ENCODE assay signal across 31 cellular contexts in the genomic region with DNA sequence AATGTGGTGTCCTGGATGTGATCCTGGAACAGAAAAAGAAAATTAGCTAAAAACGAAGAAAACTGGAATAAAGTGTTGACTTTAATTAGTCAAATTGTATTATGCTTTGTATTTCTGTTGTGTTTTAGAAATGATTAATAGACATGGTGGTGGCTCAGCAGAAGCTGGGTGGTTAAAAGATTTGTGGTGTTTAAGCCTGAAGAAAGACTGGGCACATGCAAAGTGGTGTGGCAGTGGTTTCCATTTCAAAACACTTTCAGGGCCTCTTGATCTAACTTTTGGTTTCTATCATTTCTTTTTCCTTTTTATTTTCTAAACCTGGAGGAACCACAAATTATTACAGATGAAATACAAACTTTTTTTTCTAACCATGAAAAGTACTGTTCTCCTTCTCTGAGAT. TPM values are rescaled to one million over a fixed set of nuclear protein-coding genes. Genes with fewer than 3 reads are reported as not detected.
DNase-seq lines count a peak whose midpoint lies in the region; ATAC-seq, FAIRE-seq and TF ChIP-seq lines count a peak whose summit lies in the region.
"Had no signal": no experiment of that assay in that cellular context is flagged by ENCODE, and none has a peak within 500 bp of the region (broad histone marks: within the 10 kb centered on the region; RNA-seq: fewer than 3 reads in every experiment).

No MANE protein-coding gene starts in this region.

- H3K27ac ChIP-seq in osteoblast (ENCODE audit: low read depth, low read length), result no peak overlapping the region
- H3K27ac ChIP-seq: 22Rv1, C4-2B, foreskin keratinocyte, pancreas, thyroid gland, WERI-Rb-1 had no signal

- H3K79me2 ChIP-seq in osteoblast (ENCODE audit: insufficient read depth, low read length), result no peaks in the 10 kb centered on the region

- H3K4me3 ChIP-seq in GM12865 (ENCODE audit: low read depth, low read length) (no peak overlapping the region), osteoblast (ENCODE audit: insufficient read depth, low read length) (no peak overlapping the region)
- H3K4me3 ChIP-seq: GM23338, lung, pancreas, thyroid gland had no signal

- H3K9me3 ChIP-seq in osteoblast (ENCODE audit: low read depth, low read length), result no peaks in the 10 kb centered on the region
- H3K9me3 ChIP-seq: pancreas, thyroid gland had no signal

- H3K4me1 ChIP-seq in osteoblast (ENCODE audit: insufficient read depth, low read length), result peaks cover 3% of the 10 kb centered on the region
- H3K4me1 ChIP-seq: foreskin keratinocyte, pancreas had no signal

- FAIRE-seq in D721Med (lab: Jason Lieb, UNC), result no peak
- FAIRE-seq: astrocyte, pancreas, small intestine had no signal

- TF ChIP-seq CTCF in GM12865 (IDR thresholded peaks at IDR 0.05; ENCODE audit: insufficient read depth, low read depth, low read length, missing control alignments) (no peak), osteoblast (IDR thresholded peaks at IDR 0.05; ENCODE audit: extremely low read depth, low read depth, low read length) (no peak), D721Med (IDR thresholded peaks at IDR 0.05; ENCODE audit: insufficient read depth, missing control alignments) (no peak)

- H3K27me3 ChIP-seq in osteoblast (ENCODE audit: insufficient read depth, low read length), result no peaks in the 10 kb centered on the region
- H3K27me3 ChIP-seq: foreskin keratinocyte, pancreas, thyroid gland had no signal

- no peak overlapping the region for H2AFZ ChIP-seq in osteoblast (ENCODE audit: low read length)
- H2AFZ ChIP-seq: GM23338 had no signal

- no peaks in the 10 kb centered on the region for H4K20me1 ChIP-seq in osteoblast (ENCODE audit: insufficient read depth, low read length)

- H3K36me3 ChIP-seq in osteoblast (ENCODE audit: insufficient read depth, low read length), result no peaks in the 10 kb centered on the region
- H3K36me3 ChIP-seq: pancreas, thyroid gland, WERI-Rb-1 had no signal

- H3K4me2 ChIP-seq in osteoblast (ENCODE audit: insufficient read depth, low read length), result no peak overlapping the region
- H3K4me2 ChIP-seq: GM23338 had no signal

- peak; percentile 59 for DNase-seq in GM12865 (ENCODE audit: low read depth)
- no peak for DNase-seq in osteoblast (ENCODE audit: insufficient read length, low spot score, missing footprints)
- DNase-seq in D721Med (ENCODE audit: insufficient read length, low spot score), result no peak
- DNase-seq in ureter (ENCODE audit: low spot score), result no peak
- DNase-seq in T1000 (lab: John Stamatoyannopoulos, UW), result no peak
- DNase-seq: activated CD4-positive, alpha-beta T cell treated with anti-CD3 and anti-CD28 coated beads for 48 hours; activated gamma-delta T cell treated with Interleukin-2 at 50 U/mL for 16 hours; activated T-cell treated with anti-CD3 and anti-CD28 coated beads, Interleukin-2, amount 50 U/mL, for 1 hour; Calu3; endodermal cell; foreskin keratinocyte; IMR-90; NCI-H1092; NCI-H2029; pancreas; retina; small intestine; stimulated activated naive CD8-positive, alpha-beta T cell treated with anti-CD3 and anti-CD28 coated beads, Interleukin-15, amount 100 ng/mL, for 72 hours; SW 1271; T-helper 9 cell; thyroid gland; WERI-Rb-1 had no signal

- ATAC-seq in GM18909 (IDR thresholded peaks at IDR 0.05; ENCODE audit: poor library complexity, unreplicated experiment), result peak; percentile 76
- peak; percentile 73 for ATAC-seq in GM21717 (IDR thresholded peaks at IDR 0.05; ENCODE audit: unreplicated experiment)
- ATAC-seq in HG03175 (IDR thresholded peaks at IDR 0.05; ENCODE audit: unreplicated experiment), result peak; percentile 59
- ATAC-seq: esophagus mucosa, foreskin keratinocyte, GM23338, pancreas had no signal

RNA-seq across cellular contexts. Expression of a gene that starts 44.1 kb away (rescaled TPM):
- under 0.01 TPM in 1 of 2 replicates, not detected in the other for total RNA-seq in osteoblast
- total RNA-seq in ureter, result 4.7 TPM
